21 cellular contexts compared by ENCODE assay signal in genomic region chr12:81699572-81699971, GRCh38. TPM values are rescaled to one million over a fixed set of nuclear protein-coding genes. Genes with fewer than 3 reads are reported as not detected.
DNase-seq lines count a peak whose midpoint lies in the region; ATAC-seq and TF ChIP-seq lines count a peak whose summit lies in the region.
"Had no signal": no experiment of that assay in that cellular context is flagged by ENCODE, and none has a peak within 500 bp of the region (broad histone marks: within the 10 kb centered on the region; RNA-seq: fewer than 3 reads in every experiment).

No MANE protein-coding gene starts in this region.

- CTCF ChIA-PET in SK-N-SH (lab: Yijun Ruan, JAX) = no interaction called here

- no peak for DNase-seq in SK-N-SH
- no peak for DNase-seq in RWPE2 (ENCODE audit: low spot score)
- DNase-seq in epithelial cell of esophagus (ENCODE audit: low read depth) = peak; percentile 6
- no peak for DNase-seq in endodermal cell
- no peak for DNase-seq in inferior parietal cortex (ENCODE audit: extremely low spot score)
- DNase-seq: AML-193; Caco-2; CD4-positive, alpha-beta T cell; DMS153; DMS79; GDM1; HFFc6 had no signal

- no peaks in the 10 kb centered on the region for H3K9me3 ChIP-seq in SK-N-SH
- no peaks in the 10 kb centered on the region for H3K9me3 ChIP-seq in RWPE2 (ENCODE audit: severe bottlenecking)
- no peaks in the 10 kb centered on the region for H3K9me3 ChIP-seq in endodermal cell (ENCODE audit: control insufficient read depth, low read length)
- H3K9me3 ChIP-seq: A549, Caco-2 had no signal

- no peaks in the 10 kb centered on the region for H3K9me2 ChIP-seq in SK-N-SH

- H3K4me2 ChIP-seq in SK-N-SH = no peak overlapping the region
- H3K4me2 ChIP-seq: A549, GM23338 had no signal

- H3K79me2 ChIP-seq in SK-N-SH (ENCODE audit: insufficient read depth) = no peaks in the 10 kb centered on the region

- no peak overlapping the region for H3K27ac Mint-ChIP-seq in endodermal cell
- H3K27ac Mint-ChIP-seq: CD4-positive, alpha-beta T cell; GM23338; HFFc6 had no signal

- no peak for TF ChIP-seq RAD21 in SK-N-SH (IDR thresholded peaks at IDR 0.05; ENCODE audit: low read length)

- H3K9ac ChIP-seq in SK-N-SH = no peak overlapping the region
- H3K9ac ChIP-seq in endodermal cell (ENCODE audit: extremely low read depth, low read length, poor library complexity, severe bottlenecking) = no peak overlapping the region

- no peaks in the 10 kb centered on the region for H4K20me1 ChIP-seq in SK-N-SH (ENCODE audit: insufficient read depth)

- no peak for TF ChIP-seq EP300 in SK-N-SH (IDR thresholded peaks at IDR 0.05; ENCODE audit: borderline replicate concordance in 1 of 2, low read depth in 1 of 2, low read length in 1 of 2)

- H3K4me1 ChIP-seq in SK-N-SH (ENCODE audit: control insufficient read depth in 1 of 2, insufficient read depth in 2 of 2, low read depth in 1 of 2, low read length in 1 of 2) = no peaks in the 10 kb centered on the region
- H3K4me1 ChIP-seq in RWPE2 (ENCODE audit: insufficient read depth, poor library complexity, severe bottlenecking) = peaks cover 14% of the 10 kb centered on the region
- H3K4me1 ChIP-seq in endodermal cell (ENCODE audit: control insufficient read depth, insufficient read depth, low read length) = no peaks in the 10 kb centered on the region
- H3K4me1 ChIP-seq: A549 had no signal

- H3K36me3 ChIP-seq in SK-N-SH (replicated peaks in 1 of 2; ENCODE audit: control insufficient read depth in 1 of 2, insufficient read depth in 2 of 2, low read length in 1 of 2) = no peaks in the 10 kb centered on the region
- no peaks in the 10 kb centered on the region for H3K36me3 ChIP-seq in RWPE2 (ENCODE audit: low read depth)
- no peaks in the 10 kb centered on the region for H3K36me3 ChIP-seq in endodermal cell (ENCODE audit: control insufficient read depth, insufficient read depth, low read length)

- POLR2A ChIA-PET in SK-N-SH (lab: Yijun Ruan, JAX) = no interaction called here

- H3F3A ChIP-seq in SK-N-SH (replicated peaks; ENCODE audit: insufficient read depth) = no peaks in the 10 kb centered on the region

- no peak overlapping the region for H3K4me3 Mint-ChIP-seq in endodermal cell
- H3K4me3 Mint-ChIP-seq: CD4-positive, alpha-beta T cell; GM23338; HFFc6 had no signal

- H3K36me3 Mint-ChIP-seq in endodermal cell (ENCODE audit: low read depth) = no peaks in the 10 kb centered on the region

- H2AFZ ChIP-seq in SK-N-SH (ENCODE audit: low read depth) = no peak overlapping the region
- H2AFZ ChIP-seq: GM23338 had no signal

- H3K27ac ChIP-seq in SK-N-SH (ENCODE audit: low read depth in 2 of 2, low read length in 1 of 2) (no peak overlapping the region), RWPE2 (ENCODE audit: poor library complexity, severe bottlenecking) (peak overlapping the region; percentile 35), endodermal cell (ENCODE audit: low read depth, low read length) (no peak overlapping the region)
- H3K27ac ChIP-seq: 22Rv1, A549, C4-2B had no signal

- no peaks in the 10 kb centered on the region for H3K27me3 Mint-ChIP-seq in endodermal cell (ENCODE audit: insufficient read depth)
- H3K27me3 Mint-ChIP-seq: CD4-positive, alpha-beta T cell had no signal

- H3K9me3 Mint-ChIP-seq in endodermal cell = no peaks in the 10 kb centered on the region
- H3K9me3 Mint-ChIP-seq: CD4-positive, alpha-beta T cell; GM23338 had no signal

- ATAC-seq in SK-N-SH treated with all-trans-retinoic acid at 6 μM for 48 hours (no peak), RWPE2 (ENCODE audit: low read depth) (peak; percentile 92), GM21526 (IDR thresholded peaks at IDR 0.05; ENCODE audit: low FRiP score, unreplicated experiment) (no peak)
- ATAC-seq: A549, GM23338, HCT116 had no signal

- TF ChIP-seq CTCF in SK-N-SH (IDR thresholded peaks at IDR 0.05) (no peak), RWPE2 (IDR thresholded peaks at IDR 0.05; ENCODE audit: poor library complexity, severe bottlenecking) (no peak), epithelial cell of esophagus (IDR thresholded peaks at IDR 0.05; ENCODE audit: insufficient read depth, low read depth, low read length, missing control alignments) (no peak), endodermal cell (conservative IDR thresholded peaks at IDR 0.05) (no peak)

- H3K27me3 ChIP-seq in SK-N-SH (ENCODE audit: insufficient read depth) (no peaks in the 10 kb centered on the region), RWPE2 (ENCODE audit: insufficient read depth, poor library complexity, severe bottlenecking) (no peaks in the 10 kb centered on the region), endodermal cell (ENCODE audit: control insufficient read depth, insufficient read depth, low read length, poor library complexity, severe bottlenecking) (no peaks in the 10 kb centered on the region)

- H3K4me3 ChIP-seq in SK-N-SH (ENCODE audit: low read depth in 2 of 2, low read length in 1 of 2) (no peak overlapping the region), RWPE2 (ENCODE audit: severe bottlenecking) (no peak overlapping the region), epithelial cell of esophagus (ENCODE audit: low read length) (no peak overlapping the region), endodermal cell (ENCODE audit: low read length) (no peak overlapping the region)
- H3K4me3 ChIP-seq: A549, GM23338 had no signal

- H3K4me1 Mint-ChIP-seq in endodermal cell = no peaks in the 10 kb centered on the region
- H3K4me1 Mint-ChIP-seq: GM23338 had no signal

TF ChIP-seq in SK-N-SH treated with all-trans-retinoic acid at 6 μM for 48 hours, 23 proteins besides CTCF, POLR2A, EP300 and RAD21:
- TF ChIP-seq POU6F1 (CRISPR knock-in tag; IDR thresholded peaks at IDR 0.05; ENCODE audit: borderline replicate concordance, low read depth) (no peak), ISL1 (CRISPR knock-in tag; IDR thresholded peaks at IDR 0.05) (peak; percentile 39; the same call in 1 of the 2 replicates)

TF ChIP-seq in SK-N-SH, 30 proteins besides CTCF, POLR2A, EP300 and RAD21:
- TF ChIP-seq GATA2 (CRISPR knock-in tag; IDR thresholded peaks at IDR 0.05) (no peak), SMC3 (IDR thresholded peaks at IDR 0.05; ENCODE audit: low read depth, low read length) (no peak), TCF12 (IDR thresholded peaks at IDR 0.05) (no peak), TEAD4 (IDR thresholded peaks at IDR 0.05; ENCODE audit: borderline replicate concordance, insufficient read depth) (no peak), SIN3A (IDR thresholded peaks at IDR 0.05; ENCODE audit: borderline replicate concordance, low read depth, low read length) (no peak), EZH2phosphoT487 (IDR thresholded peaks at IDR 0.05; ENCODE audit: borderline replicate concordance, low read depth) (no peak), CHD2 (IDR thresholded peaks at IDR 0.05; ENCODE audit: low read length, partially characterized antibody) (no peak), RFX5 (IDR thresholded peaks at IDR 0.05; ENCODE audit: low read length) (no peak)
- TF ChIP-seq, protein P1, sequence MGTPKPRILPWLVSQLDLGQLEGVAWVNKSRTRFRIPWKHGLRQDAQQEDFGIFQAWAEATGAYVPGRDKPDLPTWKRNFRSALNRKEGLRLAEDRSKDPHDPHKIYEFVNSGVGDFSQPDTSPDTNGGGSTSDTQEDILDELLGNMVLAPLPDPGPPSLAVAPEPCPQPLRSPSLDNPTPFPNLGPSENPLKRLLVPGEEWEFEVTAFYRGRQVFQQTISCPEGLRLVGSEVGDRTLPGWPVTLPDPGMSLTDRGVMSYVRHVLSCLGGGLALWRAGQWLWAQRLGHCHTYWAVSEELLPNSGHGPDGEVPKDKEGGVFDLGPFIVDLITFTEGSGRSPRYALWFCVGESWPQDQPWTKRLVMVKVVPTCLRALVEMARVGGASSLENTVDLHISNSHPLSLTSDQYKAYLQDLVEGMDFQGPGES (IDR thresholded peaks at IDR 0.05; ENCODE audit: low read depth, low read length) = no peak

RNA-seq across cellular contexts. Expression of gene PPFIA2, which starts 59.6 kb away (rescaled TPM):
- 0.47 TPM in 1 of 2 replicates, not detected in the other for polyA plus RNA-seq in SK-N-SH (2012; rRNA removed)
- polyA plus RNA-seq in SK-N-SH (2012; cell fraction: cytosol; rRNA removed) = 0.08 and 0.24 TPM in 2 replicates
- 0.12 and 0.35 TPM in 2 replicates for polyA plus RNA-seq in SK-N-SH (2012; cell fraction: nucleus; rRNA removed)
- 1 to 10 TPM in 1 of 2 donors, not detected in 1; 1.2 TPM for total RNA-seq in endodermal cell
- polyA plus RNA-seq in endodermal cell (2013, experiment 1 of 2) = 4.7 TPM
- polyA plus RNA-seq in endodermal cell (2013, experiment 2 of 2) = 4.3 TPM
- total RNA-seq: Caco-2; CD4-positive, alpha-beta T cell; HFFc6; HT-29 had no signal
- polyA plus RNA-seq: A549, BJ had no signal
